In genomic region chr1:68167211-68167610, GRCh38 we compare ENCODE assay signal across 1 cellular context.
TF ChIP-seq lines count a peak whose summit lies in the region.

No MANE protein-coding gene starts in this region.

TF ChIP-seq in IMR-90, 13 proteins besides CTCF, POLR2A, EP300 and RAD21:
- TF ChIP-seq USF2 (IDR thresholded peaks at IDR 0.05; ENCODE audit: low read depth, low read length) = no peak
- TF ChIP-seq RCOR1 (IDR thresholded peaks at IDR 0.05; ENCODE audit: insufficient replicate concordance, low read length) = no peak
- TF ChIP-seq MAFK (IDR thresholded peaks at IDR 0.05; ENCODE audit: low read depth, low read length) = peak; percentile 63
TF ChIP-seq in IMR-90: peak in this region for 1.
